In the genomic region with DNA sequence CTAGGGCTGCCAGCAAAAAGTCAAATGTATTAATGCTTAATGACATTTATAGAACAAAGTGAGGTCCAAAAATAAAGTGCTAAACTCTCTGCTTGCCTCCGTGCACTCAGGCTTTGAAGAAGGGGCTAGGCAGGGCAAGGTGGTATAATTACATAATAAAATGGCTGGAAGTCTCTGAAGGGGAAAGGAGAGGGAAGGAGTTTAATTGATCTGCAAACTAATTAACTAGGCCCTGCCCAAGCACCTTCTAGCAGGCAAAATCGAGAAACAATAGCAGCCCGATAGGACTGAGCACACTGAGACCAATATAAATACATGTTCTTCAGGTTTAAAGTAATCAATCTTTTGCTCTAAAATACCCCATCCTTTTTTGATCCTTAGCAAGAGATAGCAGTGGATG, we compare ENCODE assay signal across 1 cellular context.
TF ChIP-seq lines count a peak whose summit lies in the region.

No MANE protein-coding gene starts in this region.

TF ChIP-seq in GM23338, 12 proteins besides CTCF, POLR2A, EP300 and RAD21 (continued from another document):
- TF ChIP-seq ZNF462 (CRISPR knock-in tag; IDR thresholded peaks at IDR 0.05) = no peak
- TF ChIP-seq EZH2 (IDR thresholded peaks at IDR 0.05; ENCODE audit: low read depth, unreplicated experiment) = no peak
